Comparison of ENCODE assay signal across 11 cellular contexts in genomic region chr22:37502342-37503182, GRCh38. TPM values are rescaled to one million over a fixed set of nuclear protein-coding genes. Genes with fewer than 3 reads are reported as not detected.
DNase-seq lines count a peak whose midpoint lies in the region; ATAC-seq, FAIRE-seq and TF ChIP-seq lines count a peak whose summit lies in the region.
"Had no signal": no experiment of that assay in that cellular context is flagged by ENCODE, and none has a peak within 500 bp of the region (broad histone marks: within the 10 kb centered on the region; RNA-seq: fewer than 3 reads in every experiment).

No MANE protein-coding gene starts in this region.

- TF ChIP-seq CTCF in Caco-2 (IDR thresholded peaks at IDR 0.05; ENCODE audit: insufficient read depth in 1 of 2, low read depth in 1 of 2, low read length in 1 of 2, severe bottlenecking in 1 of 2, unreplicated experiment in 1 of 2) = no peak
- no peak for TF ChIP-seq CTCF in SK-N-SH (IDR thresholded peaks at IDR 0.05)

- no peak overlapping the region for H2BK120ac ChIP-seq in neuronal stem cell (ENCODE audit: low read depth, low read length)

- no peak overlapping the region for H4K8ac ChIP-seq in neuronal stem cell (ENCODE audit: low read depth, low read length)

- H3K79me1 ChIP-seq in neuronal stem cell (ENCODE audit: low read depth, low read length) = no peaks in the 10 kb centered on the region

- H3K36me3 ChIP-seq in Caco-2 (ENCODE audit: control insufficient read depth, insufficient read depth, low read length) = no peaks in the 10 kb centered on the region; the same call in 1 of the 2 replicates
- H3K36me3 ChIP-seq in neuronal stem cell (replicated peaks in 1 of 2; ENCODE audit: control insufficient read depth in 2 of 2, insufficient read depth in 2 of 2, low read length in 2 of 2) = peaks cover 2 to 62% of the 10 kb centered on the region in 2 donors
- peaks cover 0 to 6% of the 10 kb centered on the region in 2 experiments for H3K36me3 ChIP-seq in SK-N-SH (replicated peaks in 1 of 2; ENCODE audit: control insufficient read depth in 1 of 2, insufficient read depth in 2 of 2, low read length in 1 of 2)

- H2AK5ac ChIP-seq in neuronal stem cell (ENCODE audit: low read depth, low read length) = no peak overlapping the region

- FAIRE-seq in HTR-8/SVneo (lab: Jason Lieb, UNC) = no peak

- peak; percentile 88 to 96 for DNase-seq in Caco-2
- peak; percentile 6 for DNase-seq in OCI-M1 (lab: John Stamatoyannopoulos, UW)
- DNase-seq in neuronal stem cell (ENCODE audit: low spot score) = no peak
- no peak for DNase-seq in HTR-8/SVneo (ENCODE audit: insufficient read length, low spot score)
- DNase-seq in SK-N-SH = no peak
- DNase-seq: activated CD4-positive, alpha-beta T cell treated with anti-CD3 and anti-CD28 coated beads for 4 hours; NK-92 treated with Interleukin-12 subunit alpha and Interleukin-12 subunit beta, amount 100 ng/mL, for 24 hours had no signal

- H3K27ac ChIP-seq in neuronal stem cell (replicated peaks; ENCODE audit: low read length) = no peak overlapping the region
- H3K27ac ChIP-seq in SK-N-SH (ENCODE audit: low read depth in 2 of 2, low read length in 1 of 2) = peak overlapping the region in 1 of 2 experiments; percentile 58; a peak in 1 of 4 replicates

- H3K27ac Mint-ChIP-seq in Caco-2 (ENCODE audit: unreplicated experiment) = peak overlapping the region; percentile 99

- H3K27me3 Mint-ChIP-seq in Caco-2 (ENCODE audit: insufficient read depth, unreplicated experiment) = no peaks in the 10 kb centered on the region

- H3K27me3 ChIP-seq in Caco-2 (replicated peaks; ENCODE audit: control insufficient read depth, insufficient read depth, low read length) (no peaks in the 10 kb centered on the region), neuronal stem cell (ENCODE audit: control insufficient read depth in 3 of 3, insufficient read depth in 3 of 3, low read depth in 1 of 3, low read length in 3 of 3) (no peaks in the 10 kb centered on the region), SK-N-SH (ENCODE audit: insufficient read depth) (no peaks in the 10 kb centered on the region)

- peaks cover 46% of the 10 kb centered on the region for H3K4me1 Mint-ChIP-seq in Caco-2 (ENCODE audit: low read depth, unreplicated experiment)

- H3K4me3 ChIP-seq in Caco-2 (ENCODE audit: low read depth, low read length) (no peak overlapping the region), neuronal stem cell (ENCODE audit: low read length in 2 of 2) (no peak overlapping the region), SK-N-SH (ENCODE audit: low read depth in 2 of 2, low read length in 1 of 2) (no peak overlapping the region)

- H3K4me1 ChIP-seq in Caco-2 (peaks cover 45% of the 10 kb centered on the region), neuronal stem cell (ENCODE audit: control insufficient read depth in 2 of 2, insufficient read depth in 1 of 2, low read depth in 1 of 2, low read length in 2 of 2) (peaks cover 15 to 16% of the 10 kb centered on the region in 2 donors), SK-N-SH (ENCODE audit: control insufficient read depth in 1 of 2, insufficient read depth in 2 of 2, low read depth in 1 of 2, low read length in 1 of 2) (peaks cover 10 to 51% of the 10 kb centered on the region in 2 experiments)

- no peaks in the 10 kb centered on the region for H3K9me3 ChIP-seq in Caco-2
- peaks cover 0 to 2% of the 10 kb centered on the region in 2 donors for H3K9me3 ChIP-seq in neuronal stem cell (replicated peaks in 1 of 2; ENCODE audit: control insufficient read depth in 2 of 2, insufficient read depth in 1 of 2, low read depth in 1 of 2, low read length in 2 of 2)
- no peaks in the 10 kb centered on the region for H3K9me3 ChIP-seq in SK-N-SH

- H3K14ac ChIP-seq in neuronal stem cell (ENCODE audit: low read length) = no peak overlapping the region

- H2BK12ac ChIP-seq in neuronal stem cell (ENCODE audit: low read length) = no peak overlapping the region

- no CpG with 5 or more reads among the region's 16 CpGs for WGBS in neuronal stem cell (ENCODE audit: extremely low coverage in 2 of 2, insufficient read length in 2 of 2, insufficient replicate concordance in 1 of 2), 2 donors
- WGBS in SK-N-SH (ENCODE audit: low lambda C conversion rate) = 91% methylated on average over 13 of the region's 16 CpGs

- H2BK5ac ChIP-seq in neuronal stem cell (ENCODE audit: low read length) = no peak overlapping the region

- TF ChIP-seq RAD21 in SK-N-SH (IDR thresholded peaks at IDR 0.05; ENCODE audit: low read length) = no peak

- H3K9ac ChIP-seq in neuronal stem cell (ENCODE audit: low read depth, low read length, poor library complexity) = no peak overlapping the region
- no peak overlapping the region for H3K9ac ChIP-seq in SK-N-SH

- no peaks in the 10 kb centered on the region for H3K9me3 Mint-ChIP-seq in Caco-2 (ENCODE audit: unreplicated experiment)
- H3K9me3 Mint-ChIP-seq: CD8-positive, alpha-beta memory T cell had no signal

- BruUV-seq in Caco-2 (replicated peaks; lab: Mats Ljungman, UMichigan) = TSS peak; percentile 93

- peak overlapping the region; percentile 25 for H2BK15ac ChIP-seq in neuronal stem cell (ENCODE audit: low read length)

- ATAC-seq in esophagus mucosa (peak; percentile 52), HG03442 (IDR thresholded peaks at IDR 0.05; ENCODE audit: unreplicated experiment) (no peak), GM18517 (IDR thresholded peaks at IDR 0.05; ENCODE audit: unreplicated experiment) (no peak)

- H4K91ac ChIP-seq in neuronal stem cell (ENCODE audit: low read depth, low read length, poor library complexity) = no peak overlapping the region

- CTCF ChIA-PET in Caco-2 (lab: Charles Lee) (interaction anchor here (0.7 to 1.6 kb wide), 7 partner anchors 10 to 459 kb away, joined by 3 to 13 read pairs (median 4); partner anchors contain the start of gene MFNG), SK-N-SH (lab: Yijun Ruan, JAX) (interaction anchor here (0.7 to 2.1 kb wide), 3 partner anchors 10 to 186 kb away, joined by 3 to 6 read pairs (median 3); no protein-coding TSS in a partner anchor)

- H3K23ac ChIP-seq in neuronal stem cell (ENCODE audit: low read depth, low read length, poor library complexity) = no peak overlapping the region

- no peaks in the 10 kb centered on the region for H3K79me2 ChIP-seq in SK-N-SH (ENCODE audit: insufficient read depth)

- POLR2A ChIA-PET in Caco-2 (lab: Charles Lee) (interaction anchor here (1.0 to 2.3 kb wide), 3 partner anchors 10 to 77 kb away, joined by 3 to 15 read pairs (median 5); partner anchors contain the start of gene CARD10), SK-N-SH (lab: Yijun Ruan, JAX) (no interaction called here)

- H3K4me3 Mint-ChIP-seq in Caco-2 (ENCODE audit: unreplicated experiment) = peak overlapping the region; percentile 80

- H3K18ac ChIP-seq in neuronal stem cell (ENCODE audit: low read length) = no peak overlapping the region

- no peaks in the 10 kb centered on the region for H3K9me2 ChIP-seq in SK-N-SH

- peaks cover 9% of the 10 kb centered on the region for H3F3A ChIP-seq in SK-N-SH (replicated peaks; ENCODE audit: insufficient read depth)

- peaks cover 44% of the 10 kb centered on the region for H3K36me3 Mint-ChIP-seq in Caco-2 (ENCODE audit: insufficient read depth, unreplicated experiment)
- H3K36me3 Mint-ChIP-seq: CD8-positive, alpha-beta memory T cell had no signal

- H3K4ac ChIP-seq in neuronal stem cell (ENCODE audit: low read length) = no peak overlapping the region

- intact Hi-C loops in Caco-2 (cut with micrococcal nuclease; ENCODE audit: unreplicated experiment) = loop anchor here (1.0 to 5.0 kb wide), 3 partner anchors 10 to 180 kb away; partner anchors contain the start of gene CARD10

- TF ChIP-seq EP300 in SK-N-SH (IDR thresholded peaks at IDR 0.05; ENCODE audit: borderline replicate concordance in 1 of 2, low read depth in 1 of 2, low read length in 1 of 2) = no peak

- no peak overlapping the region for H2AFZ ChIP-seq in neuronal stem cell (ENCODE audit: low read length)
- H2AFZ ChIP-seq in SK-N-SH (ENCODE audit: low read depth) = no peak overlapping the region

- H4K20me1 ChIP-seq in SK-N-SH (ENCODE audit: insufficient read depth) = no peaks in the 10 kb centered on the region

- no peak overlapping the region for H3K4me2 ChIP-seq in neuronal stem cell (ENCODE audit: insufficient read depth, low read length, poor library complexity, severe bottlenecking)
- no peak overlapping the region for H3K4me2 ChIP-seq in SK-N-SH

RNA-seq across cellular contexts. Expression of gene MFNG, which starts 16.4 kb away (rescaled TPM):
- total RNA-seq in Caco-2 (2022) (3.6 TPM in 2 replicates), esophagus mucosa (4.3 TPM)
- polyA plus RNA-seq in neuronal stem cell (2013, experiment 1 of 2) = 10.5 TPM
- 8.0 TPM for polyA plus RNA-seq in neuronal stem cell (2013, experiment 2 of 2)
- polyA plus RNA-seq in SK-N-SH (2012; rRNA removed) = 0.18 and 0.34 TPM in 2 replicates
- 0.13 and 0.14 TPM in 2 replicates for polyA plus RNA-seq in SK-N-SH (2012; cell fraction: cytosol; rRNA removed)
- 1.4 and 2.6 TPM in 2 replicates for polyA plus RNA-seq in SK-N-SH (2012; cell fraction: nucleus; rRNA removed)

RNA-seq across cellular contexts. Expression of gene CARD10, which starts 16.7 kb away (rescaled TPM):
- total RNA-seq in Caco-2 (2022) (26.5 and 31.7 TPM in 2 replicates), esophagus mucosa (10.5 TPM)
- 4.2 TPM for polyA plus RNA-seq in neuronal stem cell (2013, experiment 1 of 2)
- 4.3 TPM for polyA plus RNA-seq in neuronal stem cell (2013, experiment 2 of 2)
- 13.9 and 14.5 TPM in 2 replicates for polyA plus RNA-seq in SK-N-SH (2012; rRNA removed)
- 4.4 and 7.2 TPM in 2 replicates for polyA plus RNA-seq in SK-N-SH (2012; cell fraction: cytosol; rRNA removed)
- 27.9 and 29.5 TPM in 2 replicates for polyA plus RNA-seq in SK-N-SH (2012; cell fraction: nucleus; rRNA removed)

RNA-seq across cellular contexts. Expression of gene CDC42EP1, which starts 57.7 kb away (rescaled TPM):
- total RNA-seq in Caco-2 (2022) = 75.0 and 76.1 TPM in 2 replicates
- 117 TPM for total RNA-seq in esophagus mucosa
- polyA plus RNA-seq in neuronal stem cell (2013, experiment 1 of 2) = 16.9 TPM
- polyA plus RNA-seq in neuronal stem cell (2013, experiment 2 of 2) = 16.2 TPM
- 11.5 and 24.9 TPM in 2 replicates for polyA plus RNA-seq in SK-N-SH (2012; rRNA removed)
- polyA plus RNA-seq in SK-N-SH (2012; cell fraction: cytosol; rRNA removed) = 8.9 and 15.8 TPM in 2 replicates
- polyA plus RNA-seq in SK-N-SH (2012; cell fraction: nucleus; rRNA removed) = 14.2 and 19.4 TPM in 2 replicates
- polyA plus RNA-seq: CD8-positive, alpha-beta memory T cell had no signal

Comparison
In these comparisons a context has a peak if more than half of its experiments do, and no peak if none do; other contexts are left out.
1. DNase-seq: peak in Caco-2 (2 of 2) and OCI-M1 (single experiment); none in neuronal stem cell (single experiment), HTR-8/SVneo (single experiment) and SK-N-SH (single experiment).